Comparison of ENCODE assay signal across 10 cellular contexts in genomic region chr17:27315322-27315721, GRCh38. TPM values are rescaled to one million over a fixed set of nuclear protein-coding genes. Genes with fewer than 3 reads are reported as not detected.
DNase-seq lines count a peak whose midpoint lies in the region; ATAC-seq, FAIRE-seq and TF ChIP-seq lines count a peak whose summit lies in the region.
"Had no signal": no experiment of that assay in that cellular context is flagged by ENCODE, and none has a peak within 500 bp of the region (broad histone marks: within the 10 kb centered on the region; RNA-seq: fewer than 3 reads in every experiment).

No MANE protein-coding gene starts in this region.

- TF ChIP-seq RAD21 in GM12878 (IDR thresholded peaks at IDR 0.05; ENCODE audit: insufficient read depth, low read depth, low read length), result no peak

- H3K27ac ChIP-seq in GM12878 (ENCODE audit: control insufficient read depth, insufficient read depth) (no peak overlapping the region), suprapubic skin (peak overlapping the region; percentile 2)

- no peak overlapping the region for H3K4me3 ChIP-seq in GM12878
- no peak overlapping the region for H3K4me3 ChIP-seq in kidney epithelial cell (ENCODE audit: low read depth, low read length)
- no peak overlapping the region for H3K4me3 ChIP-seq in suprapubic skin

- H3K9me3 ChIP-seq in GM12878 (replicated peaks; ENCODE audit: control insufficient read depth, insufficient read depth, low read length), result no peaks in the 10 kb centered on the region
- no peaks in the 10 kb centered on the region for H3K9me3 ChIP-seq in suprapubic skin
- H3K9me3 ChIP-seq in T-helper 17 cell (ENCODE audit: control insufficient read depth, low read length, poor library complexity, severe bottlenecking), result no peaks in the 10 kb centered on the region

- no peak for TF ChIP-seq CTCF in GM12878 (IDR thresholded peaks at IDR 0.05 in 2 of 3, conservative IDR thresholded peaks at IDR 0.05 in 1 of 3; ENCODE audit: control insufficient read depth in 2 of 3, extremely low read depth in 1 of 3, insufficient read depth in 1 of 3, low read depth in 3 of 3, low read length in 3 of 3)
- no peak for TF ChIP-seq CTCF in kidney epithelial cell (IDR thresholded peaks at IDR 0.05; ENCODE audit: insufficient read depth, low read length, poor library complexity, severe bottlenecking)
- TF ChIP-seq CTCF in suprapubic skin (IDR thresholded peaks at IDR 0.05), result no peak

- POLR2A ChIA-PET in GM12878 (lab: Charles Lee), result no interaction called here

- DNase-seq in M059J (ENCODE audit: low read depth) (peak; percentile 21), GM12878 (ENCODE audit: low read depth, low spot score) (no peak), kidney epithelial cell (ENCODE audit: low read depth) (peak; percentile 91), suprapubic skin (ENCODE audit: low spot score in 2 of 2) (no peak), dermis blood vessel endothelial cell (no peak), T-helper 17 cell (no peak)
- DNase-seq: activated gamma-delta T cell treated with Interleukin-2 at 50 U/mL for 16 hours had no signal

- SMC1A ChIA-PET in GM12878 (lab: Charles Lee; ENCODE audit: uncharacterized antibody, unreplicated experiment), result interaction anchor here (1.5 to 1.6 kb wide), 2 partner anchors 19 to 73 kb away, joined by 3 to 7 read pairs; no protein-coding TSS in a partner anchor

- no TSS peak for BruUV-seq in GM12878 (replicated peaks; lab: Mats Ljungman, UMichigan)

- H3K4me1 ChIP-seq in GM12878 (ENCODE audit: control insufficient read depth, insufficient read depth, low read length) (no peaks in the 10 kb centered on the region), suprapubic skin (peaks cover 14% of the 10 kb centered on the region)

- TF ChIP-seq EP300 in GM12878 (IDR thresholded peaks at IDR 0.05; ENCODE audit: borderline replicate concordance in 1 of 2, control insufficient read depth in 1 of 2, low read depth in 2 of 2, low read length in 2 of 2) (no peak), suprapubic skin (IDR thresholded peaks at IDR 0.05) (no peak)

- no peaks in the 10 kb centered on the region for H3K27me3 Mint-ChIP-seq in T-helper 17 cell

- ATAC-seq in GM12878, result no peak
- no peak for ATAC-seq in T-helper 17 cell
- ATAC-seq in HG02884 (IDR thresholded peaks at IDR 0.05; ENCODE audit: unreplicated experiment), result no peak
- ATAC-seq in HG03520 (IDR thresholded peaks at IDR 0.05; ENCODE audit: unreplicated experiment), result no peak

- H3K27me3 ChIP-seq in GM12878 (replicated peaks in 1 of 2; ENCODE audit: control insufficient read depth in 2 of 2, insufficient read depth in 2 of 2, low read length in 1 of 2) (no peaks in the 10 kb centered on the region), kidney epithelial cell (ENCODE audit: control insufficient read depth, insufficient read depth, low read length) (no peaks in the 10 kb centered on the region), suprapubic skin (no peaks in the 10 kb centered on the region)

- no peak for FAIRE-seq in GM12878 (lab: Jason Lieb, UNC)

- in situ Hi-C loops in GM12878 (cut with MboI), result no loop called here

- no peaks in the 10 kb centered on the region for H3K79me2 ChIP-seq in GM12878 (ENCODE audit: control insufficient read depth, insufficient read depth, low read length)

- H2AFZ ChIP-seq in GM12878 (ENCODE audit: control insufficient read depth, low read depth, low read length), result no peak overlapping the region

- peaks cover 13% of the 10 kb centered on the region for H3K36me3 Mint-ChIP-seq in T-helper 17 cell (ENCODE audit: low read depth)

- no peaks in the 10 kb centered on the region for H4K20me1 ChIP-seq in GM12878 (ENCODE audit: control insufficient read depth, insufficient read depth)

- H3K4me3 Mint-ChIP-seq in T-helper 17 cell, result no peak overlapping the region
- H3K4me3 Mint-ChIP-seq: neural crest cell had no signal

- H3K4me2 ChIP-seq in GM12878 (ENCODE audit: control insufficient read depth, insufficient read depth), result no peak overlapping the region

- RAD21 ChIA-PET in GM12878 (lab: Charles Lee; ENCODE audit: unreplicated experiment), result no interaction called here

- CTCF ChIA-PET in GM12878 (lab: Yijun Ruan, JAX), result interaction anchor here (1.1 to 1.5 kb wide), 7 partner anchors 12 to 287 kb away, joined by 3 to 6 read pairs (median 3); no protein-coding TSS in a partner anchor

- intact Hi-C loops in GM12878 (cut with micrococcal nuclease; ENCODE audit: unreplicated experiment), result no loop called here

- WGBS in GM12878 (ENCODE audit: insufficient coverage, insufficient replicate concordance, low lambda C conversion rate, missing lambda C conversion rate), result 80% methylated on average over 6 of the region's 6 CpGs
- 32% methylated on average over 6 of the region's 6 CpGs for WGBS in suprapubic skin

- no peak overlapping the region for H3K9ac ChIP-seq in GM12878 (ENCODE audit: control insufficient read depth, insufficient read depth, low read length)

- peaks cover 12 to 38% of the 10 kb centered on the region in 2 experiments for H3K36me3 ChIP-seq in GM12878 (ENCODE audit: control insufficient read depth in 2 of 2, insufficient read depth in 2 of 2, low read length in 1 of 2)
- H3K36me3 ChIP-seq in kidney epithelial cell (ENCODE audit: control insufficient read depth, insufficient read depth, low read length), result peaks cover 4% of the 10 kb centered on the region
- peaks cover 73% of the 10 kb centered on the region for H3K36me3 ChIP-seq in suprapubic skin

- peaks cover 4% of the 10 kb centered on the region for H3K4me1 Mint-ChIP-seq in T-helper 17 cell
- H3K4me1 Mint-ChIP-seq: neural crest cell had no signal

- H3K27ac Mint-ChIP-seq in T-helper 17 cell, result no peak overlapping the region

- TF ChIP-seq POLR2A in GM12878 (IDR thresholded peaks at IDR 0.05; ENCODE audit: low read depth, low read length), result no peak
- TF ChIP-seq POLR2A in suprapubic skin (IDR thresholded peaks at IDR 0.05), result no peak

TF ChIP-seq in GM12878, 131 proteins besides CTCF, POLR2A, EP300 and RAD21:
- TF ChIP-seq BCL3 (IDR thresholded peaks at IDR 0.05; ENCODE audit: borderline replicate concordance, insufficient read depth, low read depth, low read length, poor library complexity, severe bottlenecking) (no peak), GATAD2B (conservative IDR thresholded peaks at IDR 0.05; ENCODE audit: low read depth) (no peak), POLR2AphosphoS2 (IDR thresholded peaks at IDR 0.05; ENCODE audit: low read depth, low read length) (0 out of 2 replicates have a peak, but pooled peaks have one; percentile 8), RUNX3 (IDR thresholded peaks at IDR 0.05; ENCODE audit: low read length) (no peak)

RNA-seq across cellular contexts. Expression of gene WSB1, which starts 21.4 kb away (rescaled TPM):
- 30.3 and 39.4 TPM in 2 replicates for total RNA-seq in M059J (2014; rRNA removed; shearing (Covaris generic))
- total RNA-seq in GM12878 (2013; cell fraction: nucleolus; rRNA removed), result 1,230 and 1,283 TPM in 2 replicates
- total RNA-seq in GM12878 (2014; rRNA removed), result 84.1 and 102 TPM in 2 replicates
- total RNA-seq in GM12878 (2014; rRNA removed; fragmentation: Illumina TruSeq; extraction: Trizol), result 91.5 and 94.3 TPM in 2 replicates
- 91.0 and 108 TPM in 2 replicates for total RNA-seq in GM12878 (2021)
- polyA plus RNA-seq in GM12878 (2011; ENCODE audit: low read depth), result 111 TPM
- polyA plus RNA-seq in GM12878 (2011; rRNA removed), result 458 and 632 TPM in 2 replicates
- polyA plus RNA-seq in GM12878 (2011; cell fraction: cytosol; rRNA removed), result 374 and 577 TPM in 2 replicates
- 1,022 and 1,033 TPM in 2 replicates for polyA plus RNA-seq in GM12878 (2011; cell fraction: nucleus; rRNA removed)
- 116 and 173 TPM in 2 replicates for polyA plus RNA-seq in GM12878 (2012)
- 108 and 151 TPM in 2 replicates for polyA plus RNA-seq in GM12878 (2014; fragmentation: Illumina TruSeq; extraction: Trizol)
- polyA plus RNA-seq in GM12878 (2014; fragmentation: Nextera tagmentation; extraction: Ambion mirVana), result 10 to 100 TPM; 26.6 to 49.8 TPM
- 121 and 162 TPM in 2 replicates for polyA plus RNA-seq in GM12878 (2014; rRNA removed)
- 100 to 1,000 TPM; 101 TPM for polyA plus RNA-seq in GM12878 (2016; fragmentation: Nextera tagmentation; extraction: Ambion mirVana)
- polyA minus RNA-seq in GM12878 (2011; rRNA and poly(A)+ RNA removed), result 122 and 137 TPM in 2 replicates
- 68.0 and 68.3 TPM in 2 replicates for polyA minus RNA-seq in GM12878 (2011; cell fraction: cytosol; rRNA and poly(A)+ RNA removed)
- 108 and 118 TPM in 2 replicates for polyA minus RNA-seq in GM12878 (2011; cell fraction: nucleus; rRNA and poly(A)+ RNA removed)
- total RNA-seq in kidney epithelial cell, result 127 and 129 TPM in 2 replicates
- 100 to 1,000 TPM in 1 of 4 donors, 10 to 100 TPM in 3; 38.5 to 206 (median 57.2) TPM for total RNA-seq in suprapubic skin
- total RNA-seq in dermis blood vessel endothelial cell, result 783 and 844 TPM in 2 replicates
- 100 to 1,000 TPM; 137 to 146 TPM for total RNA-seq in T-helper 17 cell

Comparison
In these comparisons a context has a peak if more than half of its experiments do, and no peak if none do; other contexts are left out.
1. DNase-seq: peak in M059J (single experiment) and kidney epithelial cell (single experiment); none in GM12878 (single experiment), suprapubic skin (0 of 2), dermis blood vessel endothelial cell (single experiment) and T-helper 17 cell (0 of 3).